17 cellular contexts compared by ENCODE assay signal in the genomic region with DNA sequence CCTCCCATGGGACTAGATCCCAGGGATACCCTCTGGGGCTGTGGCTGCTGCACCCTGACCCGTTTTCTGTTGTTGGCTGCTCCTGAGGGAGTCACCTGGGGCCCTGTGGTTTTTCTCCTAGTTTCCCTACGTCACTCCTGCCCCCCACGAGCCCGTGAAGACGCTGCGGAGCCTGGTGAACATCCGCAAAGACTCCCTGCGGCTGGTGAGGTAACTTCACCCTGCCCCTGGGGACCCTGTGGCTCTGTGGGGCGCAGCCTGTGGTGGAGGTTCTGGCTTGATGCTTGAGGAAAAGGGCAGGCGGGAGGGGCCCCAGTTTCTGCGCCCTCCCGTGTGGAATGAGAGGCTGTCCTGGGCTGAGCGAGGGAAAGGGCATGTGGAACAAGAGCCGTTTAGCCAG.
"Had no signal": no experiment of that assay in that cellular context is flagged by ENCODE, and none has a peak within 500 bp of the region (broad histone marks: within the 10 kb centered on the region; RNA-seq: fewer than 3 reads in every experiment).

No MANE protein-coding gene starts in this region.

- H3K27me3 ChIP-seq: dorsolateral prefrontal cortex, gastrocnemius medialis, tibial nerve had no signal

- DNase-seq: activated CD4-positive, alpha-beta T cell treated with anti-CD3 and anti-CD28 coated beads for 1 hour; activated CD4-positive, alpha-beta T cell treated with anti-CD3 and anti-CD28 coated beads, Interleukin-2, amount 50 U/mL, for 4 hours; activated naive CD4-positive, alpha-beta T cell treated with anti-CD3 and anti-CD28 coated beads, Interleukin-2, amount 10 ng/mL, durations not matched to agents 7 days and 5 days; activated T-cell treated with anti-CD3 and anti-CD28 coated beads for 4 hours; dorsolateral prefrontal cortex; endodermal cell; gastrocnemius medialis; mammary epithelial cell; natural killer cell; posterior cingulate gyrus; stimulated activated CD4-positive, alpha-beta T cell treated with anti-CD3 and anti-CD28 coated beads, Interleukin-2, amount 100 ng/mL, for 48 hours; stimulated activated naive CD4-positive, alpha-beta T cell; substantia nigra; T1000 had no signal

- H3K9me3 ChIP-seq: gastrocnemius medialis, tibial nerve had no signal

- ATAC-seq: activated T-helper 17 cell treated with anti-CD3 and anti-CD28 coated beads, Interleukin-2, amount 50 U/mL, for 72 hours; gastrocnemius medialis; natural killer cell had no signal

- H3K27ac Mint-ChIP-seq: activated naive CD4-positive, alpha-beta T cell treated with anti-CD3 and anti-CD28 coated beads, Interleukin-2, amount 10 ng/mL, durations not matched to agents 7 days and 5 days; activated T-helper 17 cell treated with anti-CD3 and anti-CD28 coated beads, Interleukin-2, amount 50 U/mL, for 72 hours had no signal

- FAIRE-seq: islet of Langerhans had no signal

- H3K27me3 Mint-ChIP-seq: activated T-helper 17 cell treated with anti-CD3 and anti-CD28 coated beads, Interleukin-2, amount 50 U/mL, for 72 hours had no signal

- H3K9me3 Mint-ChIP-seq: activated T-helper 17 cell treated with anti-CD3 and anti-CD28 coated beads, Interleukin-2, amount 50 U/mL, for 72 hours; endodermal cell; natural killer cell had no signal

- H3K36me3 Mint-ChIP-seq: natural killer cell had no signal

- H3K4me3 Mint-ChIP-seq: activated naive CD4-positive, alpha-beta T cell treated with anti-CD3 and anti-CD28 coated beads, Interleukin-2, amount 10 ng/mL, durations not matched to agents 7 days and 5 days; activated T-helper 17 cell treated with anti-CD3 and anti-CD28 coated beads, Interleukin-2, amount 50 U/mL, for 72 hours; endodermal cell; natural killer cell had no signal

- H3K27ac ChIP-seq: gastrocnemius medialis, tibial nerve had no signal

- H3K4me3 ChIP-seq: dorsolateral prefrontal cortex, gastrocnemius medialis, tibial nerve had no signal
